1 cellular context compared by ENCODE assay signal in genomic region chr16:783404-784161, GRCh38.
TF ChIP-seq lines count a peak whose summit lies in the region.

No MANE protein-coding gene starts in this region.

TF ChIP-seq in H1, 55 proteins besides CTCF, POLR2A, EP300 and RAD21:
- TF ChIP-seq GTF2F1 (IDR thresholded peaks at IDR 0.05; ENCODE audit: borderline replicate concordance, low read depth, low read length) (no peak), NRF1 (IDR thresholded peaks at IDR 0.05; ENCODE audit: low read depth, low read length) (no peak), EZH2 (IDR thresholded peaks at IDR 0.05; ENCODE audit: low read depth, low read length, severe bottlenecking) (no peak), BRCA1 (IDR thresholded peaks at IDR 0.05; ENCODE audit: low read depth, low read length) (no peak), FOSL1 (IDR thresholded peaks at IDR 0.05; ENCODE audit: insufficient read depth, low read depth, low read length) (no peak), JUN (IDR thresholded peaks at IDR 0.05; ENCODE audit: low read depth, low read length) (no peak), SUZ12 (IDR thresholded peaks at IDR 0.05; ENCODE audit: low read length) (no peak)
